Comparison of ENCODE assay signal across 12 cellular contexts in the genomic region with DNA sequence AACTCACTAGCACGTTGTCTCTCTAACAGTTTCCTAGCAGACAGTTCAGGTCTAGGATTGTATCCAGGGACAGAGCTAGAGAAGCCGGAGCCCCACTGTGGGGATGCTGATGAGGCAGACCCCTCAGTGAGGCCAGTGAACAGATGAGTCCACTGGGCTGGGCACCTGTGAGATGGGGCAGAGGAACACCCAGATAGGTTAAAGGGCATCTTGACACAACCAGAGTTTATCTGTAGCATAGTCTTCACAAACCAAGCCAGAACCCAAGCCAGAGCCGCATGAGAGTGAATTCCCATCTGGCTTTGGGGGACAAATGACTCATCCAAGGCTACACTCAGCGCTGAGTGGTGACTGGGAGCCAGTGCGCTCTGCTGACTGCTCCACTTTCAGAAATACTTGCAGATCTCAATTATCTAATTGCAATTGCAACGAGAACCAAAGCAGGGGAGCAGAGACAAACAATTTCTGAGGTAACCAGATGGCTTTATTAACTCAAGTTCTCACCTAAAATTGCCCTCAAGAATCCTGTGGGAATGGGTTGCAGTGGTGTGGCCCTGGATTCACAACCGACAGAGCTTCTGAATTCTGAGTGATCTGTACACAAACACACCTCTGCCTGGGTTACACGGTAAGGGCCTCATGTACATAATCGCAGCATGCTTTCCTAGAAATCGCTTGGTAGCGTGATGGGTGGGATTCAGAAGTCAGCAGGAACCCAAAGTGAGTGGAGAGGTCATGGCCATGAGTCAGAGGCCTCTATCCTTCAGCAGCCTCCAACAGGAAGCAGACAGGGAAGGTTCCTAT. TPM values are rescaled to one million over a fixed set of nuclear protein-coding genes. Genes with fewer than 3 reads are reported as not detected.
DNase-seq lines count a peak whose midpoint lies in the region; ATAC-seq and TF ChIP-seq lines count a peak whose summit lies in the region.
"Had no signal": no experiment of that assay in that cellular context is flagged by ENCODE, and none has a peak within 500 bp of the region (broad histone marks: within the 10 kb centered on the region; RNA-seq: fewer than 3 reads in every experiment).

No MANE protein-coding gene starts in this region.

- H3K36me3 ChIP-seq in breast epithelium (no peaks in the 10 kb centered on the region), left lung (no peaks in the 10 kb centered on the region)

- BruUV-seq in MCF 10A (replicated peaks; lab: Mats Ljungman, UMichigan) = no TSS peak

- TF ChIP-seq CTCF in MCF 10A (IDR thresholded peaks at IDR 0.05; ENCODE audit: unreplicated experiment) = no peak
- no peak for TF ChIP-seq CTCF in breast epithelium (IDR thresholded peaks at IDR 0.05)
- no peak for TF ChIP-seq CTCF in astrocyte of the spinal cord (IDR thresholded peaks at IDR 0.05; ENCODE audit: low read depth, low read length)
- TF ChIP-seq CTCF in left lung (IDR thresholded peaks at IDR 0.05) = no peak
- TF ChIP-seq CTCF in CD4-positive, alpha-beta T cell (IDR thresholded peaks at IDR 0.05) = no peak

- H3K36me3 Mint-ChIP-seq in MCF 10A (ENCODE audit: insufficient read depth, unreplicated experiment) = no peaks in the 10 kb centered on the region
- no peaks in the 10 kb centered on the region for H3K36me3 Mint-ChIP-seq in CD4-positive, alpha-beta T cell (ENCODE audit: low read depth)
- H3K36me3 Mint-ChIP-seq: activated naive CD8-positive, alpha-beta T cell treated with anti-CD3 and anti-CD28 coated beads, Interleukin-2, amount 10 ng/mL, durations not matched to agents 7 days and 5 days had no signal

- no peaks in the 10 kb centered on the region for H3K9me3 ChIP-seq in breast epithelium
- H3K9me3 ChIP-seq in left lung = no peaks in the 10 kb centered on the region
- H3K9me3 ChIP-seq in CD4-positive, alpha-beta T cell (ENCODE audit: control insufficient read depth, low read length) = no peaks in the 10 kb centered on the region

- POLR2A ChIA-PET in MCF 10A (lab: Yijun Ruan, JAX) = no interaction called here
- POLR2A ChIA-PET in CD4-positive, alpha-beta T cell (lab: Charles Lee) = no interaction called here

- DNase-seq in MCF 10A (ENCODE audit: unreplicated experiment) (peak; percentile 68), breast epithelium (ENCODE audit: low spot score in 2 of 2) (no peak), astrocyte of the spinal cord (ENCODE audit: low read depth, low spot score) (peak; percentile 74), left lung (no peak), SIG-M5 treated with dmso at 0.1 percent for 504 hours (lab: John Stamatoyannopoulos, UW; ENCODE audit: unreplicated experiment) (no peak), NCI-H2029 treated with DMSO at 0.1 percent for 48 hours (lab: John Stamatoyannopoulos, UW) (no peak)
- no peak for DNase-seq in CD4-positive, alpha-beta T cell
- DNase-seq: activated CD4-positive, alpha-beta T cell treated with anti-CD3 and anti-CD28 coated beads for 48 hours; activated naive CD8-positive, alpha-beta T cell treated with anti-CD3 and anti-CD28 coated beads, Interleukin-2, amount 10 ng/mL, durations not matched to agents 7 days and 5 days; retina had no signal

- TF ChIP-seq POLR2A in breast epithelium (IDR thresholded peaks at IDR 0.05) = no peak

- peak overlapping the region; percentile 39 for H3K27ac Mint-ChIP-seq in MCF 10A (ENCODE audit: low read depth, unreplicated experiment)
- H3K27ac Mint-ChIP-seq in CD4-positive, alpha-beta T cell = no peak overlapping the region
- H3K27ac Mint-ChIP-seq: activated naive CD8-positive, alpha-beta T cell treated with anti-CD3 and anti-CD28 coated beads, Interleukin-2, amount 10 ng/mL, durations not matched to agents 7 days and 5 days had no signal

- no peak overlapping the region for H3K4me3 Mint-ChIP-seq in MCF 10A (ENCODE audit: unreplicated experiment)
- no peak overlapping the region for H3K4me3 Mint-ChIP-seq in CD4-positive, alpha-beta T cell
- H3K4me3 Mint-ChIP-seq: activated naive CD8-positive, alpha-beta T cell treated with anti-CD3 and anti-CD28 coated beads, Interleukin-2, amount 10 ng/mL, durations not matched to agents 7 days and 5 days had no signal

- CTCF ChIA-PET in MCF 10A (lab: Yijun Ruan, JAX) = interaction anchor here (1.4 kb wide), 2 partner anchors 31 to 34 kb away, joined by 4 to 6 read pairs; no protein-coding TSS in a partner anchor
- CTCF ChIA-PET in CD4-positive, alpha-beta T cell (lab: Charles Lee) = no interaction called here

- in situ Hi-C loops in astrocyte of the spinal cord (cut with HindIII; ENCODE audit: low sequenced_read_pairs) = no loop called here

- H3K27me3 ChIP-seq in breast epithelium (no peaks in the 10 kb centered on the region), left lung (no peaks in the 10 kb centered on the region)
- no peaks in the 10 kb centered on the region for H3K27me3 ChIP-seq in CD4-positive, alpha-beta T cell (ENCODE audit: control insufficient read depth, insufficient read depth, low read length)

- intact Hi-C loops in MCF 10A (cut with micrococcal nuclease) = no loop called here
- intact Hi-C loops in breast epithelium (cut with DNase I; ENCODE audit: low total_unique reads) = no loop called here
- intact Hi-C loops in left lung (cut with DNase I) = no loop called here
- intact Hi-C loops in CD4-positive, alpha-beta T cell (cut with DNase I, micrococcal nuclease) = no loop called here

- H3K27me3 Mint-ChIP-seq in MCF 10A (ENCODE audit: insufficient read depth, unreplicated experiment) = no peaks in the 10 kb centered on the region
- peaks cover 6% of the 10 kb centered on the region for H3K27me3 Mint-ChIP-seq in CD4-positive, alpha-beta T cell
- H3K27me3 Mint-ChIP-seq: activated naive CD8-positive, alpha-beta T cell treated with anti-CD3 and anti-CD28 coated beads, Interleukin-2, amount 10 ng/mL, durations not matched to agents 7 days and 5 days had no signal

- no peak overlapping the region for H3K27ac ChIP-seq in breast epithelium
- no peak overlapping the region for H3K27ac ChIP-seq in left lung
- H3K27ac ChIP-seq in CD4-positive, alpha-beta T cell (ENCODE audit: low read depth, low read length) = no peak overlapping the region

- ATAC-seq in left lung (peak; percentile 60), GM19395 (IDR thresholded peaks at IDR 0.05; ENCODE audit: unreplicated experiment) (no peak)
- ATAC-seq in CD4-positive, alpha-beta T cell (ENCODE audit: poor library complexity) = no peak

- H3K4me1 ChIP-seq in breast epithelium (no peaks in the 10 kb centered on the region), left lung (no peaks in the 10 kb centered on the region)

- no peaks in the 10 kb centered on the region for H3K9me3 Mint-ChIP-seq in MCF 10A (ENCODE audit: unreplicated experiment)
- no peaks in the 10 kb centered on the region for H3K9me3 Mint-ChIP-seq in CD4-positive, alpha-beta T cell
- H3K9me3 Mint-ChIP-seq: activated naive CD8-positive, alpha-beta T cell treated with anti-CD3 and anti-CD28 coated beads, Interleukin-2, amount 10 ng/mL, durations not matched to agents 7 days and 5 days had no signal

- peaks cover 6% of the 10 kb centered on the region for H3K4me1 Mint-ChIP-seq in MCF 10A (ENCODE audit: insufficient read depth, unreplicated experiment)
- H3K4me1 Mint-ChIP-seq in CD4-positive, alpha-beta T cell (ENCODE audit: low read depth) = no peaks in the 10 kb centered on the region
- H3K4me1 Mint-ChIP-seq: activated naive CD8-positive, alpha-beta T cell treated with anti-CD3 and anti-CD28 coated beads, Interleukin-2, amount 10 ng/mL, durations not matched to agents 7 days and 5 days had no signal

- no peak overlapping the region for H3K4me3 ChIP-seq in breast epithelium
- no peak overlapping the region for H3K4me3 ChIP-seq in astrocyte of the spinal cord (ENCODE audit: low read depth, low read length)
- no peak overlapping the region for H3K4me3 ChIP-seq in left lung

RNA-seq across cellular contexts. Expression of a gene that starts 14.9 kb away (rescaled TPM):
- total RNA-seq in MCF 10A (2022) (4.3 and 8.0 TPM in 2 replicates), breast epithelium (10 to 100 TPM in 2 of 3 donors, under 1 TPM in 1; 0.48 to 50.3 (median 39.3) TPM), left lung (100 to 1,000 TPM; 135 to 201 TPM)
- not detected for total RNA-seq in CD4-positive, alpha-beta T cell
- total RNA-seq: activated naive CD8-positive, alpha-beta T cell treated with anti-CD3 and anti-CD28 coated beads, Interleukin-2, amount 10 ng/mL, durations not matched to agents 7 days and 5 days; SK-MEL-5 had no signal

RNA-seq across cellular contexts. Expression of a gene that starts 48.7 kb away (rescaled TPM):
- 7.6 and 8.7 TPM in 2 replicates for total RNA-seq in MCF 10A (2022)
- 10 to 100 TPM in 2 of 3 donors, 1 to 10 TPM in 1; 9.4 to 22.5 (median 16.4) TPM for total RNA-seq in breast epithelium
- total RNA-seq in left lung = 10 to 100 TPM; 16.2 to 19.5 TPM
- total RNA-seq in CD4-positive, alpha-beta T cell = 1 to 10 TPM; 7.1 to 8.2 TPM

Comparison
In these comparisons a context has a peak if more than half of its experiments do, and no peak if none do; other contexts are left out.
1. DNase-seq: peak in MCF 10A (single experiment) and astrocyte of the spinal cord (single experiment); none in breast epithelium (0 of 2), left lung (0 of 2), CD4-positive, alpha-beta T cell (0 of 10), SIG-M5 treated with dmso at 0.1 percent for 504 hours (single experiment) and NCI-H2029 treated with DMSO at 0.1 percent for 48 hours (single experiment).